Comparison of ENCODE assay signal across 31 cellular contexts in genomic region chr7:44917465-44917864, GRCh38. TPM values are rescaled to one million over a fixed set of nuclear protein-coding genes. Genes with fewer than 3 reads are reported as not detected.
DNase-seq lines count a peak whose midpoint lies in the region; ATAC-seq lines count a peak whose summit lies in the region.
"Had no signal": no experiment of that assay in that cellular context is flagged by ENCODE, and none has a peak within 500 bp of the region (broad histone marks: within the 10 kb centered on the region; RNA-seq: fewer than 3 reads in every experiment).

No MANE protein-coding gene starts in this region.

- H3K27me3 Mint-ChIP-seq in T-helper 17 cell: no peaks in the 10 kb centered on the region
- H3K27me3 Mint-ChIP-seq: B cell; CD4-positive, alpha-beta memory T cell; CD4-positive, alpha-beta T cell; CD4-positive, CD25-positive, alpha-beta regulatory T cell; CD8-positive, alpha-beta memory T cell had no signal

- no peaks in the 10 kb centered on the region for H3K9me3 Mint-ChIP-seq in activated naive CD4-positive, alpha-beta T cell treated with anti-CD3 and anti-CD28 coated beads, Interleukin-2, amount 50 U/mL, for 72 hours
- no peaks in the 10 kb centered on the region for H3K9me3 Mint-ChIP-seq in stimulated activated effector memory CD8-positive, alpha-beta T cell treated with anti-CD3 and anti-CD28 coated beads, Interleukin-12 subunit alpha, Interleukin-12 subunit beta, amount 100 ng/mL, for 72 hours
- H3K9me3 Mint-ChIP-seq: CD14-positive monocyte; CD4-positive, alpha-beta memory T cell; CD4-positive, alpha-beta T cell; CD4-positive, CD25-positive, alpha-beta regulatory T cell; CD8-positive, alpha-beta memory T cell; CD8-positive, alpha-beta T cell had no signal

- H3K27ac Mint-ChIP-seq in activated naive CD4-positive, alpha-beta T cell treated with anti-CD3 and anti-CD28 coated beads, Interleukin-2, amount 50 U/mL, for 72 hours: peak overlapping the region; percentile 29 to 97
- peak overlapping the region; percentile 34 for H3K27ac Mint-ChIP-seq in T-helper 17 cell
- H3K27ac Mint-ChIP-seq in stimulated activated effector memory CD8-positive, alpha-beta T cell treated with anti-CD3 and anti-CD28 coated beads, Interleukin-12 subunit alpha, Interleukin-12 subunit beta, amount 100 ng/mL, for 72 hours: no peak overlapping the region
- H3K27ac Mint-ChIP-seq: B cell; CD4-positive, alpha-beta T cell; CD4-positive, CD25-positive, alpha-beta regulatory T cell; CD8-positive, alpha-beta T cell had no signal

- DNase-seq in activated naive CD4-positive, alpha-beta T cell treated with anti-CD3 and anti-CD28 coated beads, Interleukin-2, amount 50 U/mL, for 72 hours (ENCODE audit: low spot score in 2 of 2): no peak
- no peak for DNase-seq in activated naive CD4-positive, alpha-beta T cell treated with Interleukin-2 at 50 U/mL for 16 hours
- DNase-seq in T-helper 17 cell: no peak
- DNase-seq in mesenteric fat pad (ENCODE audit: low spot score): peak; percentile 51
- peak; percentile 18 for DNase-seq in posterior vena cava (ENCODE audit: low spot score)
- DNase-seq in stimulated activated effector memory CD8-positive, alpha-beta T cell treated with anti-CD3 and anti-CD28 coated beads, Interleukin-12 subunit alpha, Interleukin-12 subunit beta, amount 100 ng/mL, for 72 hours (ENCODE audit: low spot score in 2 of 2): no peak
- DNase-seq in NCI-H146 (lab: John Stamatoyannopoulos, UW): no peak
- DNase-seq: 8988T; ACHN; AML-193; BE2C; C1 segment of cervical spinal cord; Caco-2; Calu3; CD4-positive, alpha-beta memory T cell; CD4-positive, alpha-beta T cell; CD4-positive, CD25-positive, alpha-beta regulatory T cell; CD8-positive, alpha-beta memory T cell; CD8-positive, alpha-beta T cell; COR-L47; DMS 273 treated with DMSO at 0.1 percent for 48 hours; DMS153; DMS53; DMS79; DMS79 treated with DMSO at 0.1 percent for 48 hours; DND-41; EL had no signal

- intact Hi-C loops in posterior vena cava (cut with DNase I): no loop called here

- H3K36me3 Mint-ChIP-seq in activated naive CD4-positive, alpha-beta T cell treated with anti-CD3 and anti-CD28 coated beads, Interleukin-2, amount 50 U/mL, for 72 hours: no peaks in the 10 kb centered on the region
- no peaks in the 10 kb centered on the region for H3K36me3 Mint-ChIP-seq in T-helper 17 cell (ENCODE audit: low read depth)
- H3K36me3 Mint-ChIP-seq in stimulated activated effector memory CD8-positive, alpha-beta T cell treated with anti-CD3 and anti-CD28 coated beads, Interleukin-12 subunit alpha, Interleukin-12 subunit beta, amount 100 ng/mL, for 72 hours: no peaks in the 10 kb centered on the region
- H3K36me3 Mint-ChIP-seq: CD14-positive monocyte; CD4-positive, alpha-beta memory T cell; CD4-positive, CD25-positive, alpha-beta regulatory T cell; CD8-positive, alpha-beta memory T cell; CD8-positive, alpha-beta T cell had no signal

- H3K4me1 Mint-ChIP-seq in T-helper 17 cell: peaks cover 12% of the 10 kb centered on the region
- peaks cover 11% of the 10 kb centered on the region for H3K4me1 Mint-ChIP-seq in stimulated activated effector memory CD8-positive, alpha-beta T cell treated with anti-CD3 and anti-CD28 coated beads, Interleukin-12 subunit alpha, Interleukin-12 subunit beta, amount 100 ng/mL, for 72 hours

- H3K4me3 Mint-ChIP-seq in T-helper 17 cell: no peak overlapping the region
- no peak overlapping the region for H3K4me3 Mint-ChIP-seq in stimulated activated effector memory CD8-positive, alpha-beta T cell treated with anti-CD3 and anti-CD28 coated beads, Interleukin-12 subunit alpha, Interleukin-12 subunit beta, amount 100 ng/mL, for 72 hours
- H3K4me3 Mint-ChIP-seq: B cell; CD14-positive monocyte; CD4-positive, alpha-beta memory T cell; CD4-positive, alpha-beta T cell; CD4-positive, CD25-positive, alpha-beta regulatory T cell; CD8-positive, alpha-beta memory T cell; CD8-positive, alpha-beta T cell had no signal

- H3K9me3 ChIP-seq in T-helper 17 cell (ENCODE audit: control insufficient read depth, low read length, poor library complexity, severe bottlenecking): no peaks in the 10 kb centered on the region
- H3K9me3 ChIP-seq: A549, BE2C had no signal

- ATAC-seq in activated naive CD4-positive, alpha-beta T cell treated with anti-CD3 and anti-CD28 coated beads, Interleukin-2, amount 50 U/mL, for 72 hours: no peak
- ATAC-seq in T-helper 17 cell (no peak), HG02884 (IDR thresholded peaks at IDR 0.05; ENCODE audit: unreplicated experiment) (no peak)
- no peak for ATAC-seq in stimulated activated effector memory CD8-positive, alpha-beta T cell treated with anti-CD3 and anti-CD28 coated beads, Interleukin-12 subunit alpha, Interleukin-12 subunit beta, amount 100 ng/mL, for 72 hours
- ATAC-seq: A549; CD8-positive, alpha-beta T cell had no signal

RNA-seq across cellular contexts. Expression of gene PURB, which starts 32.1 kb away (rescaled TPM):
- 10 to 100 TPM; 18.0 to 22.0 TPM for total RNA-seq in activated naive CD4-positive, alpha-beta T cell treated with anti-CD3 and anti-CD28 coated beads, Interleukin-2, amount 50 U/mL, for 72 hours
- total RNA-seq in T-helper 17 cell (10 to 100 TPM; 21.4 to 27.6 TPM), mesenteric fat pad (25.4 TPM), posterior vena cava (10 to 100 TPM; 27.7 to 42.5 TPM)

Comparison
In these comparisons a context has a peak if more than half of its experiments do, and no peak if none do; other contexts are left out.
1. DNase-seq: peak in mesenteric fat pad (single experiment) and posterior vena cava (single experiment); none in activated naive CD4-positive, alpha-beta T cell treated with anti-CD3 and anti-CD28 coated beads, Interleukin-2, amount 50 U/mL, for 72 hours (0 of 2), activated naive CD4-positive, alpha-beta T cell treated with Interleukin-2 at 50 U/mL for 16 hours (single experiment), T-helper 17 cell (0 of 3), stimulated activated effector memory CD8-positive, alpha-beta T cell treated with anti-CD3 and anti-CD28 coated beads, Interleukin-12 subunit alpha, Interleukin-12 subunit beta, amount 100 ng/mL, for 72 hours (0 of 2) and NCI-H146 (single experiment).